ENCODE assay signal across 8 cellular contexts in the genomic region with DNA sequence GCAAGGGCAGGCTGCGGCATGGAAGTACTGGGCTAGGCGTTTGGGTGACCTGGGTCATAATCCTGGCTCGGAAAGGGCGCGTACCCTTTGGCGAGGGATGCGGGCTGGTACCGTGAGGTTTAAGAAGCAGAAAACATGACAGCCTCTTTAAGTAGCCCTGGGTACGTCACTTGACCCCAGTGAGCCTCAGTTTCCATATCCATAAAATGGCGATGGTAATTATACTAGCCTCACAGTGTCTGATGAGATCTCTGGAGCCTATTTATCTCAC. TPM values are rescaled to one million over a fixed set of nuclear protein-coding genes. Genes with fewer than 3 reads are reported as not detected.
DNase-seq lines count a peak whose midpoint lies in the region; ATAC-seq and TF ChIP-seq lines count a peak whose summit lies in the region.

No MANE protein-coding gene starts in this region.

- TF ChIP-seq RAD21 in liver (IDR thresholded peaks at IDR 0.05) = no peak

- peak overlapping the region; percentile 98 to 99 for H3K9ac ChIP-seq in liver (ENCODE audit: low read depth in 1 of 2, low read length in 2 of 2)

- no peak for TF ChIP-seq CTCF in ascending aorta (IDR thresholded peaks at IDR 0.05)
- no peak for TF ChIP-seq CTCF in liver (IDR thresholded peaks at IDR 0.05; ENCODE audit: low read depth, low read length, missing input control)
- no peak for TF ChIP-seq CTCF in thyroid gland (IDR thresholded peaks at IDR 0.05)

- under 1% methylated on average over 10 of the region's 10 CpGs for WGBS in liver
- 4 to 10% methylated on average over 5 to 10 of the region's 10 CpGs for WGBS in thyroid gland, 2 donors

- intact Hi-C loops in ascending aorta (cut with DNase I) = loop anchor here (1.0 to 5.0 kb wide), 3 partner anchors 46 to 112 kb away; no protein-coding TSS in a partner anchor
- intact Hi-C loops in thyroid gland (cut with DNase I) = loop anchor here (5.0 kb wide), 1 partner anchor 91 kb away; the partner anchor contains the start of gene ARID1A

- no peaks in the 10 kb centered on the region for H3K9me3 ChIP-seq in ascending aorta
- H3K9me3 ChIP-seq in liver (ENCODE audit: control insufficient read depth in 4 of 4, low read length in 3 of 4) = no peaks in the 10 kb centered on the region
- H3K9me3 ChIP-seq in thyroid gland = no peaks in the 10 kb centered on the region

- H3K4me3 ChIP-seq in ascending aorta (peak overlapping the region; percentile 60 to 74), liver (ENCODE audit: low read depth in 1 of 3, low read length in 3 of 3) (peak overlapping the region; percentile 74 to 94 (median 75)), thyroid gland (replicated peaks in 1 of 3) (peak overlapping the region; percentile 23 to 61 (median 55))

- ATAC-seq in activated CD8-positive, alpha-beta memory T cell treated with anti-CD3 and anti-CD28 coated beads, Interleukin-2, amount 10 ng/mL, durations not matched to agents 7 days and 5 days = no peak
- no peak for ATAC-seq in GM21423 (IDR thresholded peaks at IDR 0.05; ENCODE audit: unreplicated experiment)

- H3K36me3 ChIP-seq in ascending aorta (no peaks in the 10 kb centered on the region), liver (ENCODE audit: control insufficient read depth in 4 of 4, insufficient read depth in 3 of 4, low read depth in 1 of 4, low read length in 3 of 4) (peaks cover 0 to 4% (median 0%) of the 10 kb centered on the region in 4 donors), thyroid gland (no peaks in the 10 kb centered on the region)

- peak overlapping the region; percentile 81 for H3K4me3 Mint-ChIP-seq in activated CD8-positive, alpha-beta memory T cell treated with anti-CD3 and anti-CD28 coated beads, Interleukin-2, amount 10 ng/mL, durations not matched to agents 7 days and 5 days

- no peaks in the 10 kb centered on the region for H3K9me3 Mint-ChIP-seq in activated CD8-positive, alpha-beta memory T cell treated with anti-CD3 and anti-CD28 coated beads, Interleukin-2, amount 10 ng/mL, durations not matched to agents 7 days and 5 days (ENCODE audit: low read depth)

- no peak for TF ChIP-seq POLR2A in thyroid gland (IDR thresholded peaks at IDR 0.05)

- H3K27me3 Mint-ChIP-seq in activated CD8-positive, alpha-beta memory T cell treated with anti-CD3 and anti-CD28 coated beads, Interleukin-2, amount 10 ng/mL, durations not matched to agents 7 days and 5 days = peaks cover 2% of the 10 kb centered on the region

- no peak for DNase-seq in activated CD8-positive, alpha-beta memory T cell treated with anti-CD3 and anti-CD28 coated beads, Interleukin-2, amount 10 ng/mL, durations not matched to agents 7 days and 5 days
- DNase-seq in activated CD8-positive, alpha-beta memory T cell treated with anti-CD3 and anti-CD28 coated beads for 24 hours = no peak
- peak in 1 of 2 donors; percentile 72 for DNase-seq in ascending aorta (ENCODE audit: low spot score in 2 of 2)
- no peak for DNase-seq in thyroid gland
- no peak for DNase-seq in stimulated activated CD4-positive, alpha-beta T cell treated with anti-CD3 and anti-CD28 coated beads, Interleukin-4, amount 100 ng/mL, for 24 hours
- no peak for DNase-seq in DMS53 (lab: John Stamatoyannopoulos, UW)

- peak overlapping the region; percentile 100 for H3K27ac Mint-ChIP-seq in activated CD8-positive, alpha-beta memory T cell treated with anti-CD3 and anti-CD28 coated beads, Interleukin-2, amount 10 ng/mL, durations not matched to agents 7 days and 5 days

- peaks cover 72% of the 10 kb centered on the region for H3K4me1 Mint-ChIP-seq in activated CD8-positive, alpha-beta memory T cell treated with anti-CD3 and anti-CD28 coated beads, Interleukin-2, amount 10 ng/mL, durations not matched to agents 7 days and 5 days

- H3K4me1 ChIP-seq in ascending aorta (peaks cover 9 to 24% of the 10 kb centered on the region in 2 donors), liver (ENCODE audit: control insufficient read depth in 4 of 4, insufficient read depth in 4 of 4, low read length in 3 of 4) (peaks cover 10 to 76% (median 41%) of the 10 kb centered on the region in 4 donors), thyroid gland (peaks cover 21 to 36% of the 10 kb centered on the region in 2 donors)

- H3K36me3 Mint-ChIP-seq in activated CD8-positive, alpha-beta memory T cell treated with anti-CD3 and anti-CD28 coated beads, Interleukin-2, amount 10 ng/mL, durations not matched to agents 7 days and 5 days = peaks cover 7% of the 10 kb centered on the region

- H3K27ac ChIP-seq in ascending aorta (peak overlapping the region; percentile 98 to 99), liver (ENCODE audit: low read depth in 1 of 2, low read length in 2 of 2) (peak overlapping the region; percentile 99 to 100), thyroid gland (peak overlapping the region; percentile 93 to 100 (median 98))

- H3K27me3 ChIP-seq in ascending aorta = no peaks in the 10 kb centered on the region
- H3K27me3 ChIP-seq in liver (ENCODE audit: control insufficient read depth in 4 of 4, insufficient read depth in 4 of 4, low read length in 3 of 4) = no peaks in the 10 kb centered on the region
- H3K27me3 ChIP-seq in thyroid gland = no peaks in the 10 kb centered on the region

- CTCF ChIA-PET in activated CD8-positive, alpha-beta memory T cell treated with anti-CD3 and anti-CD28 coated beads, Interleukin-2, amount 10 ng/mL, durations not matched to agents 7 days and 5 days (lab: Charles Lee) = interaction anchor here (0.5 to 8.8 kb wide), 45 partner anchors 10 to 289 kb away, joined by 3 to 272 read pairs (median 7); partner anchors contain the start of genes GPN2 and SFN

TF ChIP-seq in liver, 16 proteins besides CTCF, POLR2A, EP300 and RAD21:
- TF ChIP-seq FOXA1 (IDR thresholded peaks at IDR 0.05) = no peak
- TF ChIP-seq, protein P1, sequence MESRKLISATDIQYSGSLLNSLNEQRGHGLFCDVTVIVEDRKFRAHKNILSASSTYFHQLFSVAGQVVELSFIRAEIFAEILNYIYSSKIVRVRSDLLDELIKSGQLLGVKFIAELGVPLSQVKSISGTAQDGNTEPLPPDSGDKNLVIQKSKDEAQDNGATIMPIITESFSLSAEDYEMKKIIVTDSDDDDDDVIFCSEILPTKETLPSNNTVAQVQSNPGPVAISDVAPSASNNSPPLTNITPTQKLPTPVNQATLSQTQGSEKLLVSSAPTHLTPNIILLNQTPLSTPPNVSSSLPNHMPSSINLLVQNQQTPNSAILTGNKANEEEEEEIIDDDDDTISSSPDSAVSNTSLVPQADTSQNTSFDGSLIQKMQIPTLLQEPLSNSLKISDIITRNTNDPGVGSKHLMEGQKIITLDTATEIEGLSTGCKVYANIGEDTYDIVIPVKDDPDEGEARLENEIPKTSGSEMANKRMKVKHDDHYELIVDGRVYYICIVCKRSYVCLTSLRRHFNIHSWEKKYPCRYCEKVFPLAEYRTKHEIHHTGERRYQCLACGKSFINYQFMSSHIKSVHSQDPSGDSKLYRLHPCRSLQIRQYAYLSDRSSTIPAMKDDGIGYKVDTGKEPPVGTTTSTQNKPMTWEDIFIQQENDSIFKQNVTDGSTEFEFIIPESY (IDR thresholded peaks at IDR 0.05) = no peak
- TF ChIP-seq HNF4A (conservative IDR thresholded peaks at IDR 0.05) = no peak
- no peak for TF ChIP-seq REST (IDR thresholded peaks at IDR 0.05)
- no peak for TF ChIP-seq YY1 (IDR thresholded peaks at IDR 0.05)
- no peak for TF ChIP-seq SP1 (IDR thresholded peaks at IDR 0.05)
- no peak for TF ChIP-seq RXRA (IDR thresholded peaks at IDR 0.05)

RNA-seq across cellular contexts. Expression of gene PIGV, which starts 0.7 kb away (rescaled TPM):
- 1 to 10 TPM; 8.6 to 9.7 TPM for total RNA-seq in activated CD8-positive, alpha-beta memory T cell treated with anti-CD3 and anti-CD28 coated beads, Interleukin-2, amount 10 ng/mL, durations not matched to agents 7 days and 5 days
- total RNA-seq in ascending aorta (8.8 TPM), liver (10 to 100 TPM; 15.3 to 24.3 TPM), thyroid gland (10 to 100 TPM; 20.5 to 39.4 (median 27.8) TPM)
- 10 to 100 TPM; 13.9 to 14.2 TPM for polyA plus RNA-seq in liver

RNA-seq across cellular contexts. Expression of gene ZDHHC18, which starts 38.0 kb away (rescaled TPM):
- 10 to 100 TPM; 53.1 to 54.9 TPM for total RNA-seq in activated CD8-positive, alpha-beta memory T cell treated with anti-CD3 and anti-CD28 coated beads, Interleukin-2, amount 10 ng/mL, durations not matched to agents 7 days and 5 days
- total RNA-seq in ascending aorta = 36.0 TPM
- 1 to 10 TPM; 7.6 to 8.3 TPM for total RNA-seq in liver
- polyA plus RNA-seq in liver = 1 to 10 TPM; 2.6 to 9.2 TPM
- 10 to 100 TPM; 11.4 to 33.1 (median 21.4) TPM for total RNA-seq in thyroid gland
